Comparison of ENCODE assay signal across 1 cellular context in the genomic region with DNA sequence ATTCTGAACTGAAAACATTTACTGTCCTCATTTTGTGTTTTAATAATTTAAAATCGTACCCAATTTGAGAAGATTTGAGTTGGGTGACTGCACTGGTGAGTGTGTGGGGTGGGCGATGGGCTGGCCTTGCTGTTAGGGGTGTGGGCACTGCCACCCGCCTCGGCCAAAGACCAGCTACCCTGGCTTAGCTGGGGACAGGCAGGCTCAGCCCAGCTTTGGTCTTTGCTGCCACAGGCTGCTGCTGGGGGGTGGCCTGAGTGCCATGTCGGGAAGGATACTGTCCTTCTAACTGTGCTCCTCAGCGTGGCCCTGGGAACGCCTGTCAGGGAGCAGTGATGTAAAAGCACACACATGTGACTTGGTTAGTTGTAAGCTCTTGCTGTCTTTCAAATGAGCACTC.
TF ChIP-seq lines count a peak whose summit lies in the region.

No MANE protein-coding gene starts in this region.

TF ChIP-seq in K562, 482 proteins besides CTCF, POLR2A, EP300 and RAD21:
- TF ChIP-seq CBFA2T2 (conservative IDR thresholded peaks at IDR 0.05) (no peak), POLR2G (IDR thresholded peaks at IDR 0.05; ENCODE audit: low read depth, low read length) (0 out of 2 replicates have a peak, but pooled peaks have one; percentile 16)
TF ChIP-seq in K562: peak in this region for 1.
